Comparison of ENCODE assay signal across 8 cellular contexts in genomic region chr5:143403607-143404415, GRCh38. TPM values are rescaled to one million over a fixed set of nuclear protein-coding genes. Genes with fewer than 3 reads are reported as not detected.
DNase-seq lines count a peak whose midpoint lies in the region; ATAC-seq and TF ChIP-seq lines count a peak whose summit lies in the region.

TSS of gene NR3C1 (minus strand) at chr5:143403686. CDS start at chr5:143400839, 2,847 bp downstream.

- peak; percentile 73 for TF ChIP-seq POLR2A in right lobe of liver (IDR thresholded peaks at IDR 0.05)

- WGBS in right lobe of liver (ENCODE audit: insufficient coverage, low coverage, low lambda C conversion rate, missing lambda C conversion rate) = 0% methylated on average over 15 of the region's 111 CpGs

- intact Hi-C loops in right lobe of liver (cut with DNase I) = loop anchor here in 1 of 2 donors (10.0 kb wide), 1 partner anchor 91 kb away; no protein-coding TSS in a partner anchor

- H3K4me1 ChIP-seq in right lobe of liver = peaks cover 0 to 20% (median 10%) of the 10 kb centered on the region in 4 donors

- H3K9me3 ChIP-seq in right lobe of liver = no peaks in the 10 kb centered on the region

- no peaks in the 10 kb centered on the region for H3K27me3 ChIP-seq in right lobe of liver

- peaks cover 0 to 4% (median 0%) of the 10 kb centered on the region in 4 donors for H3K36me3 ChIP-seq in right lobe of liver

- peak within 1 kb of the TSS; percentile 81 to 93 (median 88) for H3K4me3 ChIP-seq in right lobe of liver

- DNase-seq in AG08396 (ENCODE audit: low spot score) (peak; percentile 89), NCI-H446 treated with DMSO at 0.1 percent for 48 hours (lab: John Stamatoyannopoulos, UW) (peak; percentile 84), dermis blood vessel endothelial cell (peak; percentile 91), right lobe of liver (peak; percentile 93 to 95 (median 93))
- DNase-seq in activated CD4-positive, alpha-beta T cell treated with anti-CD3 and anti-CD28 coated beads, Interleukin-2, amount 50 U/mL, for 24 hours (ENCODE audit: low read depth in 1 of 2, low spot score in 1 of 2) = peak; percentile 75 to 77
- DNase-seq in stimulated activated CD4-positive, alpha-beta T cell treated with anti-CD3 and anti-CD28 coated beads, Interleukin-4, amount 100 ng/mL, for 4 hours = peak; percentile 84 to 86

- TF ChIP-seq CTCF in right lobe of liver (IDR thresholded peaks at IDR 0.05) = peak; percentile 51 to 82 (median 56)

- peak within 1 kb of the TSS; percentile 97 to 99 (median 98) for H3K27ac ChIP-seq in right lobe of liver

- ATAC-seq in GM18519 (IDR thresholded peaks at IDR 0.05; ENCODE audit: low FRiP score, unreplicated experiment) = peak; percentile 49
- peak; percentile 54 for ATAC-seq in HG03064 (IDR thresholded peaks at IDR 0.05; ENCODE audit: low read depth, unreplicated experiment)
- ATAC-seq in right lobe of liver = peak; percentile 68 to 87 (median 76)

RNA-seq across cellular contexts. Expression of gene NR3C1, which starts in this region (rescaled TPM):
- total RNA-seq in dermis blood vessel endothelial cell (19.7 and 21.4 TPM in 2 replicates), right lobe of liver (10 to 100 TPM; 27.3 to 60.1 (median 47.2) TPM)

Comparison
In these comparisons a context has a peak if more than half of its experiments do, and no peak if none do; other contexts are left out.
1. Peak in every context shown above with its lines: DNase-seq, ATAC-seq, H3K4me3 ChIP-seq and H3K27ac ChIP-seq.